ENCODE assay signal across 5 cellular contexts in the genomic region with DNA sequence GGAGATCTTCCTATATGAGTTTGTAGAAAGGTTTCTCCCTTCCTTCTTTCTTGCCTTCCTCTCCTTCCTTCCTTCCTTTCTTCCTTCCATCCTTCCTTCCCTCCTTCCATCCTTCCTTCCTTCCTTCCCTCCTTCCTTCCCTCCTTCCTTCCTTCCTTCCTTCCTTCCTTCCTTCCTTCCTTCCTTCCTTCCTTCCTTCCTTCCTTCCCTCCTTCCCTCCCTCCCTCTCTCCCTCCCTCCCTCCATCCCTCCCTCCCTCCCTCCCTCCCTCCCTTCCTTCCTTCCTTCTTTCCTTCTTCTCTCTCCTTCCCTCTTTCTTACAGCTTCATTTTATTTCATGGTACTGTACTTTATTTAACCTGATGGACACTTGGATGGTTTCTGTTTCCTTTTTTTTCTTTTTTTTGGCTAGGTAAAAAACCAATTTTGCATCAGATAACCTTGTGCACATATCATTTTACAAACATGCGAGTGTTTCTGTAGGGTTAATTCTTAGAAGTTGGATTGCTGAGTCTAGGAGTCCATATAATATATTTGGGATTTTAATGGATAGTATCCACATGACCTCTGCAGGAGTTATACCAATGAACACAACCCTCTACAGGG. TPM values are rescaled to one million over a fixed set of nuclear protein-coding genes. Genes with fewer than 3 reads are reported as not detected.
"Had no signal": no experiment of that assay in that cellular context is flagged by ENCODE, and none has a peak within 500 bp of the region (broad histone marks: within the 10 kb centered on the region; RNA-seq: fewer than 3 reads in every experiment).

No MANE protein-coding gene starts in this region.

RNA-seq across cellular contexts. Expression of gene CHP2, which starts 17.3 kb away (rescaled TPM):
- total RNA-seq: LHCN-M2, PC-3, Right ventricle myocardium superior, SJSA1, T-cell had no signal

RNA-seq across cellular contexts. Expression of gene ERN2, which starts 24.5 kb away (rescaled TPM):
- total RNA-seq: LHCN-M2, PC-3, Right ventricle myocardium superior, SJSA1 had no signal
